ENCODE assay signal across 14 cellular contexts in the genomic region with DNA sequence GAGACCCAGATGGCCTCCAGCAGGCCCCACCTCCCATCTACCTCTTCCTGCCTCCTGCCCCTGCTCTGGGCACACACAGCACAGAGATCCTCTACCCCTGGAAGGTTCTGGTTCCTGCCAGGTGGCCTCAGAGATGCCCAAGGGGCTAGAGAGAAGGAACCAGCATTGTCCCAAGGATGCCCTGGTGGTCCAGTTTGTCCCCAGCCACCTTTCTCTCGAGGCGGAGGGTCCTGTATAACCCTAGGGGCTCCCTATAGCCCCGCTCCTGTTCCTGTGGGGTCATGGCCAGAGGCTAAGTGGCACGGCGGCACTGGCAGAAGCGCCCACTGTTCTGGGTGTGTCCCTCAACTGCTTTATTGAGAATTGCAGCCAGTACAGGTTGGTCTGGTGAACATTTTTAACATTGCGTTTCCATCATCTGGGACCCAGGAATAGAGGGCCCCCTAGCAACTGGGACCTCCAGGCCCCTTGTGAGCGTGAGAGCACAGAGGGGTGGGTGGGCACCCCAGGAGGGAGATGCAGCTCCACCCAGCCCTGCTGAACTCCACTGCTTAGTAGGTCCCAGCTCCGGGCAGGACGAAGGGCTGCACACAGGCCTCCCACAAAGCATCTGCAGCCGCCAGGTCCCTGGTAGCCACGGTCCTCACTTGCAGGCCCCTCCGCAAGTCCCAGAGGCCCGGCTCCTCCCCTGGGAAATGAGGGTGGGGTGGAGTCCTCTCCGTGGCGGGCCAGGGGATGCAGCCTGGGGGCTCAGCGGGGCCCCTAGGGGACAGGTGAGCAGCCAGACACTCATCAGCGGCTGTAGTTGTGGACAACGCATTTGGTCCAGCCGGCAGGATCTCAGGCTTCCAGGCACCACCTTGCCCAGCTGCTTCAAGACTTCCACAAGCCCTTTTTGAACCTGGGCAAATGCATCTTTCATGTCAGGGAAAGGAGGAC. TPM values are rescaled to one million over a fixed set of nuclear protein-coding genes. Genes with fewer than 3 reads are reported as not detected.
DNase-seq lines count a peak whose midpoint lies in the region; ATAC-seq and TF ChIP-seq lines count a peak whose summit lies in the region.
"Had no signal": no experiment of that assay in that cellular context is flagged by ENCODE, and none has a peak within 500 bp of the region (broad histone marks: within the 10 kb centered on the region; RNA-seq: fewer than 3 reads in every experiment).

No MANE protein-coding gene starts in this region.

- no peak for TF ChIP-seq POLR2A in vagina (IDR thresholded peaks at IDR 0.05)

- no peak overlapping the region for H3K27ac ChIP-seq in ascending aorta
- no peak overlapping the region for H3K27ac ChIP-seq in lung (ENCODE audit: low read depth in 1 of 2, low read length in 1 of 2)
- H3K27ac ChIP-seq in vagina: no peak overlapping the region
- H3K27ac ChIP-seq: C4-2B had no signal

- H3K4me3 ChIP-seq in ascending aorta (no peak overlapping the region), lung (no peak overlapping the region), vagina (no peak overlapping the region)

- H3K9me3 ChIP-seq in ascending aorta (peaks cover 0 to 11% of the 10 kb centered on the region in 2 donors), lung (ENCODE audit: control insufficient read depth in 2 of 2, insufficient read depth in 1 of 2, low read length in 1 of 2) (peaks cover 0 to 5% of the 10 kb centered on the region in 2 donors), vagina (peaks cover under 1% of the 10 kb centered on the region)

- ATAC-seq in Right ventricle myocardium inferior (no peak), left cardiac atrium (no peak), lung (ENCODE audit: insufficient read depth, low FRiP score) (no peak)

- H3K27me3 ChIP-seq in ascending aorta (no peaks in the 10 kb centered on the region), lung (ENCODE audit: control insufficient read depth, insufficient read depth) (no peaks in the 10 kb centered on the region), vagina (no peaks in the 10 kb centered on the region)

- no peak for TF ChIP-seq CTCF in ascending aorta (IDR thresholded peaks at IDR 0.05)
- no peak for TF ChIP-seq CTCF in lung (IDR thresholded peaks at IDR 0.05; ENCODE audit: control extremely low read depth, extremely low read depth)
- no peak for TF ChIP-seq CTCF in vagina (IDR thresholded peaks at IDR 0.05)

- DNase-seq in Right ventricle myocardium inferior (ENCODE audit: missing footprints): peak; percentile 67
- no peak for DNase-seq in left cardiac atrium
- peak; percentile 5 to 61 for DNase-seq in ascending aorta (ENCODE audit: low spot score in 2 of 2)
- DNase-seq in lung (ENCODE audit: low spot score): peak; percentile 27
- peak; percentile 85 to 94 for DNase-seq in vagina (ENCODE audit: extremely low spot score in 2 of 2)
- no peak for DNase-seq in KG1 (lab: John Stamatoyannopoulos, UW)
- no peak for DNase-seq in stimulated activated CD4-positive, alpha-beta T cell treated with anti-CD3 and anti-CD28 coated beads, Interleukin-4, amount 100 ng/mL, for 24 hours
- DNase-seq in foreskin melanocyte: no peak
- DNase-seq: NCI-H1436; NCI-H82; SIG-M5; stimulated activated CD4-positive, alpha-beta T cell treated with anti-CD3 and anti-CD28 coated beads, Interleukin-4, amount 100 ng/mL, for 1 hour; stimulated activated naive CD4-positive, alpha-beta T cell treated with Interleukin-2 at 50 U/mL for 16 hours had no signal

- H3K36me3 ChIP-seq in ascending aorta (peaks cover 25 to 26% of the 10 kb centered on the region in 2 donors), lung (ENCODE audit: control insufficient read depth in 2 of 2, insufficient read depth in 2 of 2, low read length in 2 of 2) (peaks cover 0 to 18% of the 10 kb centered on the region in 2 donors), vagina (peaks cover 0 to 15% of the 10 kb centered on the region in 2 donors)

- H3K4me1 ChIP-seq in ascending aorta (no peaks in the 10 kb centered on the region), lung (ENCODE audit: control insufficient read depth in 2 of 2, insufficient read depth in 2 of 2, low read length in 2 of 2) (no peaks in the 10 kb centered on the region), vagina (no peaks in the 10 kb centered on the region)

- 78 to 84% methylated on average over 20 of the region's 20 CpGs for WGBS in lung, 2 donors

- intact Hi-C loops in Right ventricle myocardium inferior (cut with DNase I): no loop called here
- intact Hi-C loops in left cardiac atrium (cut with DNase I): no loop called here
- intact Hi-C loops in ascending aorta (cut with DNase I): no loop called here
- intact Hi-C loops in vagina (cut with DNase I): no loop called here

RNA-seq across cellular contexts. Expression of a gene that starts 33.1 kb away (rescaled TPM):
- 182 TPM for total RNA-seq in Right ventricle myocardium inferior
- 10 to 100 TPM; 74.6 to 78.4 TPM for total RNA-seq in left cardiac atrium
- total RNA-seq in ascending aorta: 123 TPM
- 10 to 100 TPM; 23.2 to 62.5 TPM for total RNA-seq in lung
- polyA plus RNA-seq in lung: 10 to 100 TPM; 24.6 to 28.5 TPM
- 73.2 TPM for total RNA-seq in vagina

Comparison
In these comparisons a context has a peak if more than half of its experiments do, and no peak if none do; other contexts are left out.
1. DNase-seq: peak in Right ventricle myocardium inferior (single experiment), ascending aorta (2 of 2), lung (single experiment) and vagina (2 of 2); none in left cardiac atrium (single experiment), KG1 (single experiment), stimulated activated CD4-positive, alpha-beta T cell treated with anti-CD3 and anti-CD28 coated beads, Interleukin-4, amount 100 ng/mL, for 24 hours (single experiment) and foreskin melanocyte (single experiment).